ENCODE assay signal across 22 cellular contexts in the genomic region with DNA sequence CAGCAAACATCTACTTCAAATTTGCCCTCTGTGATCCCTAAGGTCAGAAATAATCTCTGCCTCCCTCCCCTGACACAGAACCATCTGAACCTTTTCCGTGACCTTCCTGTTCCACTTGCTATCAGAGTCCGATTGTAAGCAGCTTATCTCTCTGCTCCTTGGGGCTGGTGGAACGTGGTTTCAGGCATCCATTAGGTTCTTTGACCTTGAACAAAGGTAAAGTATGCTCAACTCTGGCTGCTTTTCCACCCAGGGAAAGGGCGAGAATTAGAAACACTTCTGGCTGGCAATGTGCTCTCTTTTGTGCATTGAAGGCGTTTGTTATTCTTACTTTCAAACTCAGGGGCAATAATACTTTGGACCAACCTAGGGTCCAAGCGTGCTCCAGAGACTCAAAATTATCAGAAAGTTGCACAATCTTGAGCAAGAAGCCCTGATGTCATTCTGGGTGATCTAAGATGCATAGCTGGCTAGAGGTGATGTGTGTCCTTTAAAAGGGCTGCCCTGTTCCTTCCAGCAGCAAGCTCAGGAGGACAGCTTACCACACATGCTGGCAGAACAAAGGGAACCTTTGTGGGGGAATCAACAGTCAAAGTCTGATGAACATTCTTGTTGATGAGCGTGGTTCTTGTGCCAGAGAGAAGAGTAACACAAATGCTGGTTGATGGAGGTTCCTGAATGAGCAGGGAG. TPM values are rescaled to one million over a fixed set of nuclear protein-coding genes. Genes with fewer than 3 reads are reported as not detected.
DNase-seq lines count a peak whose midpoint lies in the region; ATAC-seq and TF ChIP-seq lines count a peak whose summit lies in the region.
"Had no signal": no experiment of that assay in that cellular context is flagged by ENCODE, and none has a peak within 500 bp of the region (broad histone marks: within the 10 kb centered on the region; RNA-seq: fewer than 3 reads in every experiment).

No MANE protein-coding gene starts in this region.

- TF ChIP-seq CTCF in RWPE1 (conservative IDR thresholded peaks at IDR 0.05; ENCODE audit: low read depth): no peak

- no peaks in the 10 kb centered on the region for H3K4me1 ChIP-seq in effector memory CD4-positive, alpha-beta T cell (ENCODE audit: control insufficient read depth, insufficient read depth, low read length, poor library complexity, severe bottlenecking)

- ATAC-seq in Right ventricle myocardium inferior (peak; percentile 80), GM18511 (IDR thresholded peaks at IDR 0.05; ENCODE audit: unreplicated experiment) (no peak)
- ATAC-seq: effector memory CD8-positive, alpha-beta T cell; HCT116; naive thymus-derived CD8-positive, alpha-beta T cell; stimulated activated naive CD8-positive, alpha-beta T cell treated with anti-CD3 and anti-CD28 coated beads, Interleukin-15, amount 100 ng/mL, for 72 hours; upper lobe of right lung had no signal

- intact Hi-C loops in Right ventricle myocardium inferior (cut with DNase I): no loop called here

- POLR2A ChIA-PET in RWPE1 (lab: Yijun Ruan, JAX; ENCODE audit: low non-redundant PET): no interaction called here

- H3K27ac ChIP-seq in RWPE1: no peak overlapping the region
- H3K27ac ChIP-seq in effector memory CD4-positive, alpha-beta T cell (ENCODE audit: insufficient read depth, low read length, poor library complexity, severe bottlenecking): no peak overlapping the region
- H3K27ac ChIP-seq: HL-60, ovary, upper lobe of right lung, WERI-Rb-1 had no signal

- no peaks in the 10 kb centered on the region for H3K27me3 ChIP-seq in effector memory CD4-positive, alpha-beta T cell (replicated peaks; ENCODE audit: control insufficient read depth, insufficient read depth, low read length, poor library complexity, severe bottlenecking)
- H3K27me3 ChIP-seq: ovary, upper lobe of right lung had no signal

- DNase-seq in Ammon's horn (ENCODE audit: low spot score) (peak; percentile 35), NCI-H526 treated with DMSO at 0.1 percent for 48 hours (lab: John Stamatoyannopoulos, UW) (peak; percentile 37), Right ventricle myocardium inferior (ENCODE audit: missing footprints) (peak; percentile 64), midbrain (lab: John Stamatoyannopoulos, UW) (peak; percentile 18), kidney tubule cell (ENCODE audit: low spot score) (no peak), RWPE1 (ENCODE audit: low spot score) (no peak)
- DNase-seq in effector memory CD4-positive, alpha-beta T cell: no peak
- DNase-seq: activated CD4-positive, alpha-beta T cell treated with anti-CD3 and anti-CD28 coated beads, Interleukin-2, amount 50 U/mL, for 48 hours; activated naive CD4-positive, alpha-beta T cell treated with Interleukin-2 at 50 U/mL for 16 hours; C1 segment of cervical spinal cord; effector memory CD8-positive, alpha-beta T cell; GDM1; naive thymus-derived CD8-positive, alpha-beta T cell; NCI-H1930; ovary; stimulated activated naive CD8-positive, alpha-beta T cell treated with anti-CD3 and anti-CD28 coated beads, Interleukin-15, amount 100 ng/mL, for 72 hours; T-helper 2 cell; upper lobe of right lung; WERI-Rb-1 had no signal

- no peaks in the 10 kb centered on the region for H3K9me3 ChIP-seq in effector memory CD4-positive, alpha-beta T cell (ENCODE audit: control insufficient read depth, low read length)
- H3K9me3 ChIP-seq: ovary, upper lobe of right lung had no signal

- no peak overlapping the region for H3K4me3 ChIP-seq in effector memory CD4-positive, alpha-beta T cell (ENCODE audit: insufficient read depth, low read depth, low read length, poor library complexity, severe bottlenecking)
- H3K4me3 ChIP-seq: ovary, upper lobe of right lung had no signal

- no peaks in the 10 kb centered on the region for H3K36me3 ChIP-seq in effector memory CD4-positive, alpha-beta T cell (ENCODE audit: control insufficient read depth, insufficient read depth, low read length)
- H3K36me3 ChIP-seq: ovary, WERI-Rb-1 had no signal

- CTCF ChIA-PET in RWPE1 (lab: Yijun Ruan, JAX): no interaction called here

RNA-seq across cellular contexts. Expression of a gene that starts 29.8 kb away (rescaled TPM):
- 89.1 TPM for total RNA-seq in Right ventricle myocardium inferior

Comparison
In these comparisons a context has a peak if more than half of its experiments do, and no peak if none do; other contexts are left out.
1. DNase-seq: peak in Ammon's horn (single experiment), NCI-H526 treated with DMSO at 0.1 percent for 48 hours (single experiment), Right ventricle myocardium inferior (single experiment) and midbrain (single experiment); none in kidney tubule cell (single experiment), RWPE1 (single experiment) and effector memory CD4-positive, alpha-beta T cell (0 of 3).